20 cellular contexts compared by ENCODE assay signal in the genomic region with DNA sequence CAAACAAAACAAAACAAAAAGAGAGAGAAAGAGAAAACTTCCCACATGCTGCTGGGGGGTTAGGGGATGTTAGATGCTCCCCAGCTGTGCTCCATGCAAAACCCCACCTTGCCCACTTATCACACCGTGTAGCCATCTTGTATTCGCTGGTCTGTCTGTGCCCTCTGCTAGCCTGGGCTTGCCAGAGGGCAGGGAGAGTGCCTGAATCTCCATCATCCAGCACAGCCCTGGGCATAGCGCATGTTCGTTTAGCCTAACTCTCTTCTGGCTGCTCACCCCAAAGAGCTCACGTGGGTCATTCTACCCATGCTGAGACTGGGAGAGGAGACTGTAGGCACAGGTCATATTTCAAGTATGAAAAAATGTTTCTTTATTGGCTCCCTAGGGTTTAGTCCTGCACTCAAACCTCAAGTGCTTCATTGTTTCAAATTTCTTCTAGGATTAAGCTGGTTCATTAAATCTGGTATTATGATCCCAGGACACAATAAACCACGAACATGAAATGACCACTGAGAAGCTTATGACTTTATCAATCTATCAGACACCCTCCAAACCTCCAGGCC.
A peak's percentile ranks its signal among the peaks of the same experiment; 100 is the strongest.
DNase-seq lines count a peak whose midpoint lies in the region; ATAC-seq and TF ChIP-seq lines count a peak whose summit lies in the region.
"Had no signal": no experiment of that assay in that cellular context is flagged by ENCODE, and none has a peak within 500 bp of the region (broad histone marks: within the 10 kb centered on the region; RNA-seq: fewer than 3 reads in every experiment).

No MANE protein-coding gene starts in this region.

- H3K4me1 Mint-ChIP-seq in osteocyte (ENCODE audit: unreplicated experiment): no peaks in the 10 kb centered on the region
- H3K4me1 Mint-ChIP-seq in activated T-helper 17 cell treated with anti-CD3 and anti-CD28 coated beads, Interleukin-2, amount 50 U/mL, for 72 hours: no peaks in the 10 kb centered on the region
- H3K4me1 Mint-ChIP-seq in natural killer cell: no peaks in the 10 kb centered on the region
- H3K4me1 Mint-ChIP-seq: CD8-positive, alpha-beta memory T cell had no signal

- H3K36me3 Mint-ChIP-seq in osteocyte (ENCODE audit: unreplicated experiment) (no peaks in the 10 kb centered on the region), natural killer cell (no peaks in the 10 kb centered on the region)
- H3K36me3 Mint-ChIP-seq in activated T-helper 17 cell treated with anti-CD3 and anti-CD28 coated beads, Interleukin-2, amount 50 U/mL, for 72 hours (ENCODE audit: low read depth): no peaks in the 10 kb centered on the region

- no peak overlapping the region for H3K4me3 Mint-ChIP-seq in osteocyte (ENCODE audit: unreplicated experiment)
- H3K4me3 Mint-ChIP-seq in activated T-helper 17 cell treated with anti-CD3 and anti-CD28 coated beads, Interleukin-2, amount 50 U/mL, for 72 hours: no peak overlapping the region
- H3K4me3 Mint-ChIP-seq in natural killer cell: no peak overlapping the region
- H3K4me3 Mint-ChIP-seq: CD8-positive, alpha-beta memory T cell had no signal

- peaks cover 26% of the 10 kb centered on the region for H3K27me3 Mint-ChIP-seq in osteocyte (ENCODE audit: unreplicated experiment)
- H3K27me3 Mint-ChIP-seq in activated T-helper 17 cell treated with anti-CD3 and anti-CD28 coated beads, Interleukin-2, amount 50 U/mL, for 72 hours: peaks cover 15% of the 10 kb centered on the region
- H3K27me3 Mint-ChIP-seq in natural killer cell (ENCODE audit: low read depth in 2 of 2): peaks cover 17 to 18% of the 10 kb centered on the region in 2 donors

- TF ChIP-seq CTCF in choroid plexus epithelial cell (conservative IDR thresholded peaks at IDR 0.05; ENCODE audit: low read depth, low read length) (no peak), osteocyte (IDR thresholded peaks at IDR 0.05) (no peak), natural killer cell (IDR thresholded peaks at IDR 0.05) (no peak)

- DNase-seq in DMS79 treated with DMSO at 0.1 percent for 48 hours (lab: John Stamatoyannopoulos, UW) (peak; percentile 90), NCI-H2107 treated with DMSO at 0.1 percent for 48 hours (lab: John Stamatoyannopoulos, UW; ENCODE audit: unreplicated experiment) (peak; percentile 92), choroid plexus epithelial cell (ENCODE audit: low read depth) (peak; percentile 5), osteocyte (ENCODE audit: extremely low spot score, unreplicated experiment) (peak; percentile 56), Kasumi-1 (lab: John Stamatoyannopoulos, UW) (no peak), natural killer cell (no peak)
- DNase-seq: Calu3; CD8-positive, alpha-beta memory T cell; DMS153; GDM1; GOT3; IMR-90; MV-4-11; NCI-H1105 treated with DMSO at 0.1 percent for 48 hours; NCI-H2081; NCI-H226; NCI-H510A treated with DMSO at 0.1 percent for 48 hours had no signal

- H3K9me3 Mint-ChIP-seq in osteocyte (ENCODE audit: unreplicated experiment): peaks cover 10% of the 10 kb centered on the region
- peaks cover 9% of the 10 kb centered on the region for H3K9me3 Mint-ChIP-seq in activated T-helper 17 cell treated with anti-CD3 and anti-CD28 coated beads, Interleukin-2, amount 50 U/mL, for 72 hours
- H3K9me3 Mint-ChIP-seq in natural killer cell: no peaks in the 10 kb centered on the region

- no peak for ATAC-seq in activated T-helper 17 cell treated with anti-CD3 and anti-CD28 coated beads, Interleukin-2, amount 50 U/mL, for 72 hours (replicated peaks)
- ATAC-seq in natural killer cell: no peak
- ATAC-seq: HCT116, Right ventricle myocardium inferior had no signal

- no peak overlapping the region for H3K4me3 ChIP-seq in choroid plexus epithelial cell (ENCODE audit: low read depth, low read length)

- no peak overlapping the region for H3K27ac Mint-ChIP-seq in osteocyte (ENCODE audit: unreplicated experiment)
- H3K27ac Mint-ChIP-seq in activated T-helper 17 cell treated with anti-CD3 and anti-CD28 coated beads, Interleukin-2, amount 50 U/mL, for 72 hours: no peak overlapping the region
- no peak overlapping the region for H3K27ac Mint-ChIP-seq in natural killer cell
- H3K27ac Mint-ChIP-seq: CD8-positive, alpha-beta memory T cell had no signal

- intact Hi-C loops in natural killer cell (cut with micrococcal nuclease): no loop called here

Comparison
In these comparisons a context has a peak if more than half of its experiments do, and no peak if none do; other contexts are left out.
1. DNase-seq: peak in DMS79 treated with DMSO at 0.1 percent for 48 hours (single experiment), NCI-H2107 treated with DMSO at 0.1 percent for 48 hours (single experiment), choroid plexus epithelial cell (single experiment) and osteocyte (single experiment); none in Kasumi-1 (0 of 2) and natural killer cell (single experiment).